ENCODE assay signal across 10 cellular contexts in genomic region chrX:40005290-40006011, GRCh38.
DNase-seq lines count a peak whose midpoint lies in the region; ATAC-seq and TF ChIP-seq lines count a peak whose summit lies in the region.
"Had no signal": no experiment of that assay in that cellular context is flagged by ENCODE, and none has a peak within 500 bp of the region (broad histone marks: within the 10 kb centered on the region; RNA-seq: fewer than 3 reads in every experiment).

No MANE protein-coding gene starts in this region.

- H4K20me1 ChIP-seq in smooth muscle cell (ENCODE audit: low read depth) = no peaks in the 10 kb centered on the region

- no peak for DNase-seq in activated T-helper 2 cell treated with anti-CD3 and anti-CD28 coated beads, Interferon-gamma antibody, Interleukin-2, Interleukin-4, amounts not matched to agents 10 μg/mL and 5 μg/mL and 100 μg/mL, durations not matched to agents 14 hours and 24 hours and 36 hours (ENCODE audit: low spot score)
- DNase-seq in smooth muscle cell (lab: John Stamatoyannopoulos, UW; ENCODE audit: unreplicated experiment) (peak; percentile 17), DMS 273 (lab: John Stamatoyannopoulos, UW; ENCODE audit: unreplicated experiment) (no peak), globus pallidus (ENCODE audit: low spot score) (no peak), NCI-H2227 treated with DMSO at 0.1 percent for 48 hours (lab: John Stamatoyannopoulos, UW) (no peak)
- DNase-seq: foreskin keratinocyte, NCI-H1048 had no signal

- H3K27me3 Mint-ChIP-seq in activated T-helper 2 cell treated with anti-CD3 and anti-CD28 coated beads, Interferon-gamma antibody, Interleukin-2, Interleukin-4, amounts not matched to agents 10 μg/mL and 5 μg/mL and 100 μg/mL, durations not matched to agents 14 hours and 24 hours and 36 hours (ENCODE audit: low read depth) = peaks cover 22% of the 10 kb centered on the region

- no peak overlapping the region for H3K9ac ChIP-seq in HUES48 (ENCODE audit: low read depth, low read length)
- H3K9ac ChIP-seq in iPS-15b (ENCODE audit: low read depth, low read length) = no peak overlapping the region
- H3K9ac ChIP-seq in smooth muscle cell (ENCODE audit: low read depth) = no peak overlapping the region

- no peaks in the 10 kb centered on the region for H3K79me2 ChIP-seq in smooth muscle cell (ENCODE audit: low read depth)

- peak overlapping the region; percentile 12 for H3K27ac Mint-ChIP-seq in activated T-helper 2 cell treated with anti-CD3 and anti-CD28 coated beads, Interferon-gamma antibody, Interleukin-2, Interleukin-4, amounts not matched to agents 10 μg/mL and 5 μg/mL and 100 μg/mL, durations not matched to agents 14 hours and 24 hours and 36 hours

- 8% methylated on average over 69 of the region's 74 CpGs for WGBS in smooth muscle cell (ENCODE audit: low lambda C conversion rate)

- ATAC-seq in HG02884 (IDR thresholded peaks at IDR 0.05; ENCODE audit: unreplicated experiment) = no peak

- H3K36me3 ChIP-seq in HUES48 (ENCODE audit: control insufficient read depth, insufficient read depth, low read length) (no peaks in the 10 kb centered on the region), iPS-15b (ENCODE audit: control insufficient read depth, insufficient read depth, low read length) (no peaks in the 10 kb centered on the region), smooth muscle cell (ENCODE audit: low read depth) (no peaks in the 10 kb centered on the region)

- H3K27me3 ChIP-seq in HUES48 (ENCODE audit: control insufficient read depth, insufficient read depth, low read length) (peaks cover 78% of the 10 kb centered on the region), iPS-15b (ENCODE audit: control insufficient read depth, insufficient read depth, low read length) (peaks cover 71% of the 10 kb centered on the region), smooth muscle cell (ENCODE audit: low read depth) (no peaks in the 10 kb centered on the region)

- H3F3A ChIP-seq in smooth muscle cell (ENCODE audit: low read depth) = peaks cover 30% of the 10 kb centered on the region

- no peak for TF ChIP-seq CTCF in smooth muscle cell (IDR thresholded peaks at IDR 0.05; ENCODE audit: borderline replicate concordance, insufficient read depth, poor library complexity, severe bottlenecking)

- H3K4me3 Mint-ChIP-seq in activated T-helper 2 cell treated with anti-CD3 and anti-CD28 coated beads, Interferon-gamma antibody, Interleukin-2, Interleukin-4, amounts not matched to agents 10 μg/mL and 5 μg/mL and 100 μg/mL, durations not matched to agents 14 hours and 24 hours and 36 hours (ENCODE audit: low read depth) = peak overlapping the region; percentile 55

- H3K27ac ChIP-seq in HUES48 (ENCODE audit: low read depth, low read length) (no peak overlapping the region), smooth muscle cell (ENCODE audit: low read depth) (no peak overlapping the region)
- H3K27ac ChIP-seq: foreskin keratinocyte had no signal

- H3K4me2 ChIP-seq in smooth muscle cell = peak overlapping the region; percentile 86

- H3K4me1 ChIP-seq in HUES48 (ENCODE audit: control insufficient read depth, insufficient read depth, low read length) (peaks cover 55% of the 10 kb centered on the region), iPS-15b (ENCODE audit: control insufficient read depth, insufficient read depth, low read length) (peaks cover 21% of the 10 kb centered on the region), smooth muscle cell (ENCODE audit: low read depth) (peaks cover 54% of the 10 kb centered on the region)
- H3K4me1 ChIP-seq: foreskin keratinocyte had no signal

- intact Hi-C loops in activated T-helper 2 cell treated with anti-CD3 and anti-CD28 coated beads, Interferon-gamma antibody, Interleukin-2, Interleukin-4, amounts not matched to agents 10 μg/mL and 5 μg/mL and 100 μg/mL, durations not matched to agents 14 hours and 24 hours and 36 hours (cut with micrococcal nuclease) = loop anchor here (5.0 kb wide), 1 partner anchor 1193 kb away; no protein-coding TSS in a partner anchor

- H3K4me1 Mint-ChIP-seq in activated T-helper 2 cell treated with anti-CD3 and anti-CD28 coated beads, Interferon-gamma antibody, Interleukin-2, Interleukin-4, amounts not matched to agents 10 μg/mL and 5 μg/mL and 100 μg/mL, durations not matched to agents 14 hours and 24 hours and 36 hours (ENCODE audit: low read depth) = peaks cover 18% of the 10 kb centered on the region

- no peaks in the 10 kb centered on the region for H3K9me3 ChIP-seq in HUES48 (ENCODE audit: control insufficient read depth, insufficient read depth, low read length)
- no peaks in the 10 kb centered on the region for H3K9me3 ChIP-seq in iPS-15b (ENCODE audit: control insufficient read depth, insufficient read depth, low read length)
- no peaks in the 10 kb centered on the region for H3K9me3 ChIP-seq in smooth muscle cell (replicated peaks; ENCODE audit: low read depth)

- peak overlapping the region; percentile 31 for H2AFZ ChIP-seq in smooth muscle cell (ENCODE audit: low read depth)

- no peaks in the 10 kb centered on the region for H3K36me3 Mint-ChIP-seq in activated T-helper 2 cell treated with anti-CD3 and anti-CD28 coated beads, Interferon-gamma antibody, Interleukin-2, Interleukin-4, amounts not matched to agents 10 μg/mL and 5 μg/mL and 100 μg/mL, durations not matched to agents 14 hours and 24 hours and 36 hours (ENCODE audit: low read depth)

- no peaks in the 10 kb centered on the region for H3K9me3 Mint-ChIP-seq in activated T-helper 2 cell treated with anti-CD3 and anti-CD28 coated beads, Interferon-gamma antibody, Interleukin-2, Interleukin-4, amounts not matched to agents 10 μg/mL and 5 μg/mL and 100 μg/mL, durations not matched to agents 14 hours and 24 hours and 36 hours

- H3K4me3 ChIP-seq in HUES48 (ENCODE audit: low read depth, low read length) = peak overlapping the region; percentile 62
- H3K4me3 ChIP-seq in iPS-15b (ENCODE audit: low read depth, low read length) = peak overlapping the region; percentile 65
- peak overlapping the region; percentile 35 for H3K4me3 ChIP-seq in smooth muscle cell
